ENCODE assay signal across 17 cellular contexts in genomic region chr3:55728461-55729100, GRCh38.
A peak's percentile ranks its signal among the peaks of the same experiment; 100 is the strongest.
DNase-seq lines count a peak whose midpoint lies in the region; ATAC-seq and TF ChIP-seq lines count a peak whose summit lies in the region.
"Had no signal": no experiment of that assay in that cellular context is flagged by ENCODE, and none has a peak within 500 bp of the region (broad histone marks: within the 10 kb centered on the region; RNA-seq: fewer than 3 reads in every experiment).

No MANE protein-coding gene starts in this region.

- H3K4ac ChIP-seq in mesenchymal stem cell (ENCODE audit: low read depth in 1 of 2, low read length in 2 of 2) (no peak overlapping the region), neuronal stem cell (ENCODE audit: low read length) (no peak overlapping the region)

- H2BK120ac ChIP-seq in mesenchymal stem cell (ENCODE audit: low read depth, low read length) (peak overlapping the region; percentile 22), neuronal stem cell (ENCODE audit: low read depth, low read length) (no peak overlapping the region)

- peak overlapping the region; percentile 63; the same call in 1 of the 2 replicates for H2AFZ ChIP-seq in OCI-LY7 (ENCODE audit: low read length)
- H2AFZ ChIP-seq in mesenchymal stem cell (ENCODE audit: low read depth, low read length): no peak overlapping the region
- H2AFZ ChIP-seq in neuronal stem cell (ENCODE audit: low read length): no peak overlapping the region

- H3K4me3 ChIP-seq in cardiac muscle cell (no peak overlapping the region), OCI-LY7 (ENCODE audit: low read depth, low read length, poor library complexity, severe bottlenecking) (peak overlapping the region; percentile 4), mesenchymal stem cell (ENCODE audit: insufficient read depth in 1 of 2, low read depth in 1 of 2, low read length in 2 of 2) (no peak overlapping the region), neuronal stem cell (ENCODE audit: low read length in 2 of 2) (no peak overlapping the region)

- DNase-seq in cardiac muscle cell (ENCODE audit: low read depth in 1 of 2, low spot score in 1 of 2): no peak
- DNase-seq in cardiac septum (ENCODE audit: low spot score): no peak
- DNase-seq in OCI-LY7 (ENCODE audit: low spot score): peak; percentile 79
- no peak for DNase-seq in mesenchymal stem cell
- DNase-seq in neuronal stem cell (ENCODE audit: low spot score): no peak
- DNase-seq: BE2C; CD4-positive, CD25-positive, alpha-beta regulatory T cell; COR-L47; H7; KBM-7; MV-4-11; NCI-H1417 treated with DMSO at 0.1 percent for 48 hours; NCI-H2029; SW 1271 had no signal

- no peak overlapping the region for H3K9ac ChIP-seq in mesenchymal stem cell (ENCODE audit: low read length)
- H3K9ac ChIP-seq in neuronal stem cell (ENCODE audit: low read depth, low read length, poor library complexity): no peak overlapping the region

- H3K9me3 ChIP-seq in cardiac muscle cell (ENCODE audit: low read depth) (no peaks in the 10 kb centered on the region), OCI-LY7 (ENCODE audit: low read length) (no peaks in the 10 kb centered on the region; the same call in 1 of the 2 replicates), mesenchymal stem cell (ENCODE audit: control insufficient read depth, low read length) (no peaks in the 10 kb centered on the region), neuronal stem cell (replicated peaks in 1 of 2; ENCODE audit: control insufficient read depth in 2 of 2, insufficient read depth in 1 of 2, low read depth in 1 of 2, low read length in 2 of 2) (peaks cover 0 to 2% of the 10 kb centered on the region in 2 donors)
- H3K9me3 ChIP-seq: BE2C had no signal

- no peaks in the 10 kb centered on the region for H3K36me3 ChIP-seq in cardiac muscle cell
- no peaks in the 10 kb centered on the region for H3K36me3 ChIP-seq in OCI-LY7 (ENCODE audit: insufficient read depth, low read length)
- no peaks in the 10 kb centered on the region for H3K36me3 ChIP-seq in mesenchymal stem cell (ENCODE audit: control insufficient read depth in 1 of 2, insufficient read depth in 2 of 2, low read depth in 1 of 2, low read length in 2 of 2)
- H3K36me3 ChIP-seq in neuronal stem cell (replicated peaks in 1 of 2; ENCODE audit: control insufficient read depth in 2 of 2, insufficient read depth in 2 of 2, low read length in 2 of 2): no peaks in the 10 kb centered on the region
- H3K36me3 ChIP-seq: BE2C had no signal

- no peaks in the 10 kb centered on the region for H3K9me2 ChIP-seq in OCI-LY7 (ENCODE audit: insufficient read depth, low read length)

- no peak overlapping the region for H2AK5ac ChIP-seq in mesenchymal stem cell (ENCODE audit: low read length, severe bottlenecking)
- no peak overlapping the region for H2AK5ac ChIP-seq in neuronal stem cell (ENCODE audit: low read depth, low read length)

- no peaks in the 10 kb centered on the region for H3K27me3 ChIP-seq in cardiac muscle cell
- peaks cover 0 to 36% of the 10 kb centered on the region in 2 experiments for H3K27me3 ChIP-seq in mesenchymal stem cell (ENCODE audit: control insufficient read depth in 1 of 2, insufficient read depth in 1 of 2, low read length in 2 of 2)
- H3K27me3 ChIP-seq in neuronal stem cell (ENCODE audit: control insufficient read depth in 3 of 3, insufficient read depth in 3 of 3, low read depth in 1 of 3, low read length in 3 of 3): no peaks in the 10 kb centered on the region
- H3K27me3 ChIP-seq: BE2C had no signal

- H3K4me1 ChIP-seq in cardiac muscle cell (ENCODE audit: low read depth): peaks cover 26% of the 10 kb centered on the region
- H3K4me1 ChIP-seq in OCI-LY7 (ENCODE audit: insufficient read depth, low read length, poor library complexity, severe bottlenecking): peaks cover 75% of the 10 kb centered on the region
- no peaks in the 10 kb centered on the region for H3K4me1 ChIP-seq in mesenchymal stem cell (ENCODE audit: control insufficient read depth, insufficient read depth, low read depth, low read length)
- H3K4me1 ChIP-seq in neuronal stem cell (ENCODE audit: control insufficient read depth in 2 of 2, insufficient read depth in 1 of 2, low read depth in 1 of 2, low read length in 2 of 2): peaks cover 4 to 7% of the 10 kb centered on the region in 2 donors
- H3K4me1 ChIP-seq: BE2C had no signal

- no peaks in the 10 kb centered on the region for H3K79me2 ChIP-seq in OCI-LY7 (ENCODE audit: insufficient read depth, low read depth, low read length)

- H3K23ac ChIP-seq in mesenchymal stem cell (ENCODE audit: low read length in 2 of 2): no peak overlapping the region
- H3K23ac ChIP-seq in neuronal stem cell (ENCODE audit: low read depth, low read length, poor library complexity): no peak overlapping the region

- H4K8ac ChIP-seq in mesenchymal stem cell (ENCODE audit: low read length) (no peak overlapping the region), neuronal stem cell (ENCODE audit: low read depth, low read length) (no peak overlapping the region)

- H2BK12ac ChIP-seq in mesenchymal stem cell (ENCODE audit: low read length in 2 of 2) (peak overlapping the region in 1 of 2 experiments; percentile 7), neuronal stem cell (ENCODE audit: low read length) (no peak overlapping the region)

- H4K20me1 ChIP-seq in OCI-LY7 (ENCODE audit: insufficient read depth, low read length): no peaks in the 10 kb centered on the region

- 94% methylated on average over 5 of the region's 5 CpGs for WGBS in mesenchymal stem cell
- no CpG with 5 or more reads among the region's 5 CpGs for WGBS in neuronal stem cell (ENCODE audit: extremely low coverage in 2 of 2, insufficient read length in 2 of 2, insufficient replicate concordance in 1 of 2), 2 donors

- POLR2A ChIA-PET in OCI-LY7 (lab: Charles Lee): interaction anchor here (0.6 to 4.0 kb wide), 8 partner anchors 8 to 47 kb away, joined by 3 to 18 read pairs (median 4); no protein-coding TSS in a partner anchor

- no peak for ATAC-seq in GM18858 (IDR thresholded peaks at IDR 0.05; ENCODE audit: unreplicated experiment)
- no peak for ATAC-seq in activated CD4-positive, CD25-positive, alpha-beta regulatory T cell treated with anti-CD3 and anti-CD28 coated beads, Interleukin-2, amount 50 U/mL, for 24 hours
- ATAC-seq: Panc1 had no signal

- H3K18ac ChIP-seq in mesenchymal stem cell (ENCODE audit: low read depth in 1 of 2, low read length in 2 of 2) (no peak overlapping the region), neuronal stem cell (ENCODE audit: low read length) (no peak overlapping the region)

- H3K79me1 ChIP-seq in mesenchymal stem cell (replicated peaks; ENCODE audit: low read length, poor library complexity, severe bottlenecking) (no peaks in the 10 kb centered on the region), neuronal stem cell (ENCODE audit: low read depth, low read length) (no peaks in the 10 kb centered on the region)

- peak overlapping the region; percentile 60 for H3K4me2 ChIP-seq in OCI-LY7 (ENCODE audit: low read length)
- H3K4me2 ChIP-seq in mesenchymal stem cell (ENCODE audit: low read length, poor library complexity, severe bottlenecking): no peak overlapping the region
- H3K4me2 ChIP-seq in neuronal stem cell (ENCODE audit: insufficient read depth, low read length, poor library complexity, severe bottlenecking): no peak overlapping the region

- TF ChIP-seq CTCF in cardiac muscle cell (IDR thresholded peaks at IDR 0.05; ENCODE audit: low read depth, low read length): no peak
- TF ChIP-seq CTCF in OCI-LY7 (conservative IDR thresholded peaks at IDR 0.05; ENCODE audit: low read length): no peak

- intact Hi-C loops in cardiac septum (cut with DNase I) (no loop called here), OCI-LY7 (cut with micrococcal nuclease; ENCODE audit: unreplicated experiment) (loop anchor here (5.0 kb wide), 1 partner anchor 506 kb away; no protein-coding TSS in a partner anchor)

- no peak overlapping the region for H4K91ac ChIP-seq in mesenchymal stem cell (ENCODE audit: low read length)
- no peak overlapping the region for H4K91ac ChIP-seq in neuronal stem cell (ENCODE audit: low read depth, low read length, poor library complexity)

- BruUV-seq in OCI-LY7 (replicated peaks; lab: Mats Ljungman, UMichigan): no TSS peak

- H2BK5ac ChIP-seq in mesenchymal stem cell (ENCODE audit: low read depth, low read length, poor library complexity, severe bottlenecking) (no peak overlapping the region), neuronal stem cell (ENCODE audit: low read length) (no peak overlapping the region)

- H2BK15ac ChIP-seq in mesenchymal stem cell (ENCODE audit: low read depth, poor library complexity, severe bottlenecking) (no peak overlapping the region), neuronal stem cell (ENCODE audit: low read length) (no peak overlapping the region)

- CTCF ChIA-PET in OCI-LY7 (lab: Charles Lee; ENCODE audit: unreplicated experiment): no interaction called here

- H3K14ac ChIP-seq in mesenchymal stem cell (ENCODE audit: low read length in 2 of 2) (no peak overlapping the region), neuronal stem cell (ENCODE audit: low read length) (no peak overlapping the region)

- H3K27ac ChIP-seq in cardiac muscle cell (peak overlapping the region; percentile 5), OCI-LY7 (ENCODE audit: low read depth, low read length, poor library complexity, severe bottlenecking) (peak overlapping the region; percentile 94), mesenchymal stem cell (ENCODE audit: low read length, poor library complexity, severe bottlenecking) (no peak overlapping the region), neuronal stem cell (replicated peaks; ENCODE audit: low read length) (no peak overlapping the region)

Comparison
In these comparisons a context has a peak if more than half of its experiments do, and no peak if none do; other contexts are left out.
1. H3K27ac ChIP-seq: peak in cardiac muscle cell (single experiment) and OCI-LY7 (single experiment); none in mesenchymal stem cell (single experiment) and neuronal stem cell (single experiment).